In genomic region chr2:111978452-111979170, GRCh38 we compare ENCODE assay signal across 1 cellular context.
TF ChIP-seq lines count a peak whose summit lies in the region.

No MANE protein-coding gene starts in this region.

TF ChIP-seq in HepG2, 621 proteins besides CTCF, POLR2A, EP300 and RAD21 (continued from another document):
- TF ChIP-seq ZNF609 (CRISPR knock-in tag; IDR thresholded peaks at IDR 0.05; ENCODE audit: borderline replicate concordance) (no peak), HNRNPLL (IDR thresholded peaks at IDR 0.05; ENCODE audit: low read depth, low read length, poor library complexity, severe bottlenecking) (no peak), SNRNP70 (IDR thresholded peaks at IDR 0.05; ENCODE audit: low read depth, low read length) (no peak), RBM22 (optimal IDR thresholded peaks at IDR 0.05; ENCODE audit: low read length) (peak; percentile 31), ISL2 (CRISPR knock-in tag; IDR thresholded peaks at IDR 0.05) (no peak), CREB1 (IDR thresholded peaks at IDR 0.05) (no peak), CREB1 (CRISPR knock-in tag; IDR thresholded peaks at IDR 0.05) (no peak)
